ENCODE assay signal across 8 cellular contexts in the genomic region with DNA sequence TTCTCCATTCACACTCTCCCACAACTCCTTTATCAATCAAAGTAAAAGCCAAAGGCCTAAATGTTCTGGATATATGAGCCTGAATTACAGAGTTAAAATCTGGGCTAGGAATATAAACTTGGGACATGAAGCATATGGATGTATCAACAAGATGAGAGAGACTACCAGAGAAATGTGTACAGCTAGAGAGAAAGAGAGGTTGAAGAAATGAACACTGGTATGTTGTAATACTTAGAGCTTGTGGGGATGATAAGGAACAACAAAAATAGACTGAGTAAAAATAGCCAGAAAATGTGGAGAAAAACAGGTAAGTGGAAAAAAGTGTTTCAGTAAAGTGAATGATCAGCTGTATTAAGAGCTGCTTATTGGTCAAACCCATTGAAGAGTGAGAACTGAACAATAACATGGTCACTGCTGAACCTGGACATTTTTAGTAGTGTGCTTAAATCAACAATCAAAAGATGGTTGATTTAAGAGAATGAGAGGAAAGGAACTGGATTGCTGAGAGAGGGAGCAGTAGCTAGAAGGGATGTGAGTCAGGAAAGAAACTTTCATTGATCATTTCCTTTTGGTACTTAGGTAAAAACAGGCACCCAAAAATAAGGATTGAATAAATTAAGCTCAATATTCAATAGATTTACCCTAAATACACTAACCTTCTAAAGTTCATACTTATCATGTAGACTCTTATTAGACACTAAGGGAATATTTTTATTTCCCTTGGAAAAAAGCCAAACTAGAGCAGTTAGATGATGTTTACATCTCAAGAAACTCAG.
A peak's percentile ranks its signal among the peaks of the same experiment; 100 is the strongest.
DNase-seq lines count a peak whose midpoint lies in the region; TF ChIP-seq lines count a peak whose summit lies in the region.
"Not testable (repeated sequence)": the region's sequence is repeated elsewhere in the genome, so short reads cannot be mapped to it uniquely, and the experiment has no call there.

No MANE protein-coding gene starts in this region.

- H4K20me1 ChIP-seq in GM23248 (ENCODE audit: insufficient read depth) = not testable (repeated sequence)

- intact Hi-C loops in uterus (cut with DNase I; ENCODE audit: low total_unique reads) = not testable (repeated sequence)

- H3K36me3 ChIP-seq in GM23248 (ENCODE audit: low read depth); uterus: not testable (repeated sequence)

- TF ChIP-seq POLR2A in uterus (IDR thresholded peaks at IDR 0.05) = not testable (repeated sequence)

- H3K9me2 ChIP-seq in GM23248 (ENCODE audit: insufficient read depth) = not testable (repeated sequence)

- H2AFZ ChIP-seq in GM23248 = peak overlapping the region; percentile 40

- H3K4me3 ChIP-seq in GM23248 = peak overlapping the region; percentile 56
- not testable (repeated sequence) for H3K4me3 ChIP-seq in astrocyte of the spinal cord (ENCODE audit: low read depth, low read length); fibroblast of villous mesenchyme (ENCODE audit: low read depth, low read length); uterus

- peaks cover 17% of the 10 kb centered on the region for H3K36me3 Mint-ChIP-seq in endothelial cell (ENCODE audit: low read depth, unreplicated experiment)
- H3K36me3 Mint-ChIP-seq in osteocyte (ENCODE audit: unreplicated experiment) = not testable (repeated sequence)

- H3K27me3 ChIP-seq in GM23248 (replicated peaks; ENCODE audit: insufficient read depth); uterus: not testable (repeated sequence)

- not testable (repeated sequence) for H3K27me3 Mint-ChIP-seq in endothelial cell (ENCODE audit: unreplicated experiment); osteocyte (ENCODE audit: unreplicated experiment)

- H3K4me1 ChIP-seq in GM23248 (ENCODE audit: insufficient read depth) = peaks cover 25% of the 10 kb centered on the region
- H3K4me1 ChIP-seq in uterus = not testable (repeated sequence)

- peak overlapping the region; percentile 88 for H3K4me2 ChIP-seq in GM23248 (ENCODE audit: unreplicated experiment)

- peak overlapping the region; percentile 88 for H3K27ac ChIP-seq in GM23248
- peak overlapping the region; percentile 46 to 76 for H3K27ac ChIP-seq in uterus

- H3K27ac Mint-ChIP-seq in endothelial cell (ENCODE audit: unreplicated experiment) = peak overlapping the region; percentile 70
- not testable (repeated sequence) for H3K27ac Mint-ChIP-seq in osteocyte (ENCODE audit: unreplicated experiment)

- H3K4me3 Mint-ChIP-seq in endothelial cell (ENCODE audit: unreplicated experiment) = not testable (repeated sequence)
- peak overlapping the region; percentile 44 for H3K4me3 Mint-ChIP-seq in osteocyte (ENCODE audit: unreplicated experiment)

- in situ Hi-C loops in GM23248 (cut with MboI); astrocyte of the spinal cord (cut with HindIII; ENCODE audit: low sequenced_read_pairs): not testable (repeated sequence)

- peaks cover 31% of the 10 kb centered on the region for H3F3A ChIP-seq in GM23248 (ENCODE audit: insufficient read depth)

- H3K9ac ChIP-seq in GM23248 = peak overlapping the region; percentile 57

- TF ChIP-seq CTCF in astrocyte of the spinal cord (IDR thresholded peaks at IDR 0.05; ENCODE audit: low read depth, low read length); endothelial cell (IDR thresholded peaks at IDR 0.05; ENCODE audit: unreplicated experiment); fibroblast of villous mesenchyme (IDR thresholded peaks at IDR 0.05; ENCODE audit: insufficient read depth, low read depth, low read length); osteocyte (IDR thresholded peaks at IDR 0.05); uterus (IDR thresholded peaks at IDR 0.05): not testable (repeated sequence)

- not testable (repeated sequence) for H3K79me2 ChIP-seq in GM23248 (ENCODE audit: insufficient read depth)

- H3K4me1 Mint-ChIP-seq in endothelial cell (ENCODE audit: unreplicated experiment) (peaks cover 25% of the 10 kb centered on the region), osteocyte (ENCODE audit: unreplicated experiment) (peaks cover 68% of the 10 kb centered on the region)

- DNase-seq in GM23248 = peak; percentile 21
- peak; percentile 22 for DNase-seq in RPMI7951 (ENCODE audit: low read depth)
- peak; percentile 68 for DNase-seq in astrocyte of the spinal cord (ENCODE audit: low read depth, low spot score)
- DNase-seq in endothelial cell (ENCODE audit: low spot score); osteocyte (ENCODE audit: extremely low spot score, unreplicated experiment); uterus: not testable (repeated sequence)
- DNase-seq in fibroblast of villous mesenchyme (ENCODE audit: low read depth) = peak; percentile 32
- DNase-seq in iris pigment epithelial cell (ENCODE audit: low read depth) = peak; percentile 60

- not testable (repeated sequence) for H3K9me3 ChIP-seq in GM23248 (ENCODE audit: low read depth); uterus

- not testable (repeated sequence) for H3K9me3 Mint-ChIP-seq in endothelial cell (ENCODE audit: unreplicated experiment)
- peaks cover 11% of the 10 kb centered on the region for H3K9me3 Mint-ChIP-seq in osteocyte (ENCODE audit: unreplicated experiment)
